In the genomic region with DNA sequence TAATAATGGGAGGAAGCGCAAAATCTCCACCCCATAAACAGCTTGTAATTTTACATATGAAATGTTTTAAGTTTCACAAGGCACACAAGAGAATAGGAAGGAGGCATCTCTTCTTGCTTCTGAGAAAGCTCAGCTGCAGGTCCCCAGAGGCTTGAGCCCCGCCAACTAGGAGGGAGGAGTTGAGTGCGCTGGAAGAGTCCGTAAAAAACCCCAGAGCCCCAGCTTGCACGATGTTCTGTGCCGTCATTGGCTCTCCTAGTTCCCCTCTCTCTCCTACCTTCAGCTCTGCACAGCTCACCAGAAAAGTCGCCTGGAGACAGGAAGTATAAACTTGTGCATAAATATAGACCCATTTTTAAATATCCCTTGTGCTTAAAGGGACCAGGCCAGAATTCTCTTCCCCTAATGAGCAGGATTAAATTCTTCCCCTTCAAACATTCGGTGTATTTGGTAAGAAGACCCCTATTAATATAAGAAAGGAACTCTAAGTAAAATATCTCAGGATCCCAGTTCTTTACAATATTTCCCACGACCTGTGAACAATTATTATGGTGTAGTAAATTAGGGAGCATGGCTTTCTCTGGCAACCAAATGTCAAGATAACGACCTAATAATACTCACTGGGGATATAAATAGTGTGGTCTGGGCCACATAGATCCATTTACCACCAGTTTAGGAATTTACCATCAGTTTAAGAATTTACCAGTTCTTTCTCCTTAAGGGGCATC, we compare ENCODE assay signal across 9 cellular contexts. TPM values are rescaled to one million over a fixed set of nuclear protein-coding genes. Genes with fewer than 3 reads are reported as not detected.
DNase-seq lines count a peak whose midpoint lies in the region; ATAC-seq, FAIRE-seq and TF ChIP-seq lines count a peak whose summit lies in the region.
"Had no signal": no experiment of that assay in that cellular context is flagged by ENCODE, and none has a peak within 500 bp of the region (broad histone marks: within the 10 kb centered on the region; RNA-seq: fewer than 3 reads in every experiment).

No MANE protein-coding gene starts in this region.

- H3K36me3 ChIP-seq in mesenchymal stem cell (ENCODE audit: control insufficient read depth in 1 of 2, insufficient read depth in 2 of 2, low read depth in 1 of 2, low read length in 2 of 2): peaks cover 3 to 27% of the 10 kb centered on the region in 2 experiments

- peaks cover 11% of the 10 kb centered on the region for H3K36me3 Mint-ChIP-seq in stimulated activated memory B cell treated with anti-CD40 and anti-IgM and Interleukin-4, amounts not matched to agents 10 μg/mL and 1 μg/mL and 100 μg/mL, for 72 hours

- peaks cover 3% of the 10 kb centered on the region for H3K9me3 Mint-ChIP-seq in stimulated activated memory B cell treated with anti-CD40 and anti-IgM and Interleukin-4, amounts not matched to agents 10 μg/mL and 1 μg/mL and 100 μg/mL, for 72 hours

- no peaks in the 10 kb centered on the region for H3K27me3 ChIP-seq in AG04450 (ENCODE audit: control insufficient read depth, insufficient read depth, low read length)
- H3K27me3 ChIP-seq in mesenchymal stem cell (ENCODE audit: control insufficient read depth in 1 of 2, insufficient read depth in 1 of 2, low read length in 2 of 2): no peaks in the 10 kb centered on the region

- no peaks in the 10 kb centered on the region for H3K27me3 Mint-ChIP-seq in stimulated activated memory B cell treated with anti-CD40 and anti-IgM and Interleukin-4, amounts not matched to agents 10 μg/mL and 1 μg/mL and 100 μg/mL, for 72 hours

- no peak overlapping the region for H3K23ac ChIP-seq in mesenchymal stem cell (ENCODE audit: low read length in 2 of 2)

- H2BK5ac ChIP-seq in mesenchymal stem cell (ENCODE audit: low read depth, low read length, poor library complexity, severe bottlenecking): no peak overlapping the region

- peaks cover 12% of the 10 kb centered on the region for H3K79me1 ChIP-seq in mesenchymal stem cell (replicated peaks; ENCODE audit: low read length, poor library complexity, severe bottlenecking)

- TF ChIP-seq CTCF in AG04450 (IDR thresholded peaks at IDR 0.05; ENCODE audit: low read depth, low read length) (no peak), cardiac fibroblast (IDR thresholded peaks at IDR 0.05; ENCODE audit: low read depth, low read length) (no peak)

- peaks cover 50% of the 10 kb centered on the region for H3K4me1 Mint-ChIP-seq in stimulated activated memory B cell treated with anti-CD40 and anti-IgM and Interleukin-4, amounts not matched to agents 10 μg/mL and 1 μg/mL and 100 μg/mL, for 72 hours

- no peak overlapping the region for H3K4me2 ChIP-seq in mesenchymal stem cell (ENCODE audit: low read length, poor library complexity, severe bottlenecking)

- H3K9ac ChIP-seq in mesenchymal stem cell (ENCODE audit: low read length): peak overlapping the region; percentile 73

- H3K9me3 ChIP-seq in AG04450 (ENCODE audit: control insufficient read depth, insufficient read depth, low read length) (no peaks in the 10 kb centered on the region), mesenchymal stem cell (ENCODE audit: control insufficient read depth, low read length) (peaks cover 6% of the 10 kb centered on the region)

- H3K4me3 ChIP-seq in AG04450 (ENCODE audit: low read depth, low read length) (no peak overlapping the region), cardiac fibroblast (replicated peaks in 1 of 2; ENCODE audit: low read depth in 2 of 2, low read length in 2 of 2) (no peak overlapping the region), mesenchymal stem cell (ENCODE audit: insufficient read depth in 1 of 2, low read depth in 1 of 2, low read length in 2 of 2) (peak overlapping the region in 1 of 2 experiments; percentile 58)

- no peak overlapping the region for H2BK12ac ChIP-seq in mesenchymal stem cell (ENCODE audit: low read length in 2 of 2)

- POLR2A ChIA-PET in AG04450 (lab: Yijun Ruan, JAX): interaction anchor here (0.5 to 2.5 kb wide), 3 partner anchors 14 to 26 kb away, joined by 4 to 7 read pairs (median 6); a partner anchor contains a TSS

- FAIRE-seq in GM19239 (lab: Jason Lieb, UNC) (peak; percentile 100), urothelium cell line (lab: Jason Lieb, UNC) (no peak)
- FAIRE-seq: G401.6 had no signal

- H2BK15ac ChIP-seq in mesenchymal stem cell (ENCODE audit: low read depth, poor library complexity, severe bottlenecking): no peak overlapping the region

- H3K27ac ChIP-seq in AG04450 (ENCODE audit: low read depth, low read length): peak overlapping the region; percentile 55
- peak overlapping the region; percentile 100 for H3K27ac ChIP-seq in mesenchymal stem cell (ENCODE audit: low read length, poor library complexity, severe bottlenecking)

- no peak overlapping the region for H2AFZ ChIP-seq in mesenchymal stem cell (ENCODE audit: low read depth, low read length)

- CTCF ChIA-PET in AG04450 (lab: Charles Lee): interaction anchor here (1.4 kb wide), 1 partner anchor 164 kb away, joined by 3 read pairs; no protein-coding TSS in a partner anchor

- peak overlapping the region; percentile 93 for H2AK5ac ChIP-seq in mesenchymal stem cell (ENCODE audit: low read length, severe bottlenecking)

- H3K4ac ChIP-seq in mesenchymal stem cell (ENCODE audit: low read depth in 1 of 2, low read length in 2 of 2): no peak overlapping the region

- 13% methylated on average over 3 of the region's 10 CpGs for WGBS in mesenchymal stem cell

- ATAC-seq in HG03175 (IDR thresholded peaks at IDR 0.05; ENCODE audit: unreplicated experiment): peak; percentile 100
- ATAC-seq in stimulated activated memory B cell treated with anti-CD40 and anti-IgM and Interleukin-4, amounts not matched to agents 10 μg/mL and 1 μg/mL and 100 μg/mL, for 72 hours: peak; percentile 100

- H3K27ac Mint-ChIP-seq in stimulated activated memory B cell treated with anti-CD40 and anti-IgM and Interleukin-4, amounts not matched to agents 10 μg/mL and 1 μg/mL and 100 μg/mL, for 72 hours: peak overlapping the region; percentile 90

- peak overlapping the region; percentile 50 for H2BK120ac ChIP-seq in mesenchymal stem cell (ENCODE audit: low read depth, low read length)

- DNase-seq in AG04450 (ENCODE audit: low read depth, low spot score): no peak
- peak; percentile 74 for DNase-seq in GM19239 (ENCODE audit: insufficient read length, low spot score)
- DNase-seq in T-helper 9 cell: peak; percentile 71
- DNase-seq in cardiac fibroblast (ENCODE audit: low read depth in 2 of 2): peak; percentile 93 to 95
- DNase-seq in mesenchymal stem cell: peak; percentile 86
- no peak for DNase-seq in urothelium cell line (ENCODE audit: low spot score)

- H4K8ac ChIP-seq in mesenchymal stem cell (ENCODE audit: low read length): no peak overlapping the region

- no peak overlapping the region for H3K14ac ChIP-seq in mesenchymal stem cell (ENCODE audit: low read length in 2 of 2)

- no peak overlapping the region for H4K91ac ChIP-seq in mesenchymal stem cell (ENCODE audit: low read length)

- no peak overlapping the region for H3K18ac ChIP-seq in mesenchymal stem cell (ENCODE audit: low read depth in 1 of 2, low read length in 2 of 2)

- H3K4me3 Mint-ChIP-seq in stimulated activated memory B cell treated with anti-CD40 and anti-IgM and Interleukin-4, amounts not matched to agents 10 μg/mL and 1 μg/mL and 100 μg/mL, for 72 hours: peak overlapping the region; percentile 64

- H3K4me1 ChIP-seq in mesenchymal stem cell (ENCODE audit: control insufficient read depth, insufficient read depth, low read depth, low read length): peaks cover 21% of the 10 kb centered on the region

RNA-seq across cellular contexts. Expression of a gene that starts 13.7 kb away (rescaled TPM):
- 233 and 306 TPM in 2 replicates for polyA plus RNA-seq in AG04450 (2011; rRNA removed)
- 94.4 and 134 TPM in 2 replicates for polyA minus RNA-seq in AG04450 (2011; rRNA and poly(A)+ RNA removed)
- 137 TPM for polyA plus RNA-seq in mesenchymal stem cell (2013, experiment 1 of 2)
- 143 TPM for polyA plus RNA-seq in mesenchymal stem cell (2013, experiment 2 of 2)

Comparison
In these comparisons a context has a peak if more than half of its experiments do, and no peak if none do; other contexts are left out.
1. DNase-seq: peak in GM19239 (single experiment), T-helper 9 cell (single experiment), cardiac fibroblast (2 of 2) and mesenchymal stem cell (single experiment); none in AG04450 (single experiment) and urothelium cell line (single experiment).